In the genomic region with DNA sequence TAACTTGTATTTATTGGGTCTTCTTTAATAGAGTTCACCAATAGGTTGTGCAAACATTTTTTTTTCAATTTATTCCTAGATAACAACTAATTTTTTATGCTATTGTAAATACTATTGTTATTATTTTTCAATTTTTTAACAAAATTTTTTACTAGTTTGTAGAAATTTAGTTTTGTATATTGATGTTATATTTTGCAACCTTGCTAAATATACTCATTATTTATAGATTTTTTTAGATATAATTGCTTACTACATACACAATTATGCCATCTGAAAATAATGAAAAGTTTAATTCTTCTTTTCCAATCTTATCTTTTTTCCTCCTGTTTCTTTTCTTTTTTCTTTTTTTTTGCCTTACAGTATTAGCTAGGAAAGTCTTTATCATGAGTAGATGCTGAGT, we compare ENCODE assay signal across 17 cellular contexts.
DNase-seq lines count a peak whose midpoint lies in the region; FAIRE-seq and TF ChIP-seq lines count a peak whose summit lies in the region.
"Had no signal": no experiment of that assay in that cellular context is flagged by ENCODE, and none has a peak within 500 bp of the region (broad histone marks: within the 10 kb centered on the region; RNA-seq: fewer than 3 reads in every experiment).

No MANE protein-coding gene starts in this region.

- H3K27ac ChIP-seq in kidney (ENCODE audit: low read depth in 2 of 2, low read length in 2 of 2) (no peak overlapping the region), testis (no peak overlapping the region)

- no peak overlapping the region for H3K9ac ChIP-seq in kidney (ENCODE audit: low read length in 2 of 2)

- H3K9me3 ChIP-seq in kidney (ENCODE audit: control insufficient read depth in 1 of 2, low read length in 2 of 2) (no peaks in the 10 kb centered on the region), testis (no peaks in the 10 kb centered on the region)

- H3K27me3 ChIP-seq in H7 (ENCODE audit: control insufficient read depth, insufficient read depth, low read length), result no peaks in the 10 kb centered on the region
- H3K27me3 ChIP-seq in testis, result no peaks in the 10 kb centered on the region

- no peak for TF ChIP-seq POLR2A in testis (IDR thresholded peaks at IDR 0.05)

- TF ChIP-seq CTCF in kidney (IDR thresholded peaks at IDR 0.05; ENCODE audit: borderline replicate concordance, extremely low read depth, insufficient read depth) (no peak), testis (IDR thresholded peaks at IDR 0.05) (no peak)

- no peak overlapping the region for H3K4me3 ChIP-seq in kidney (ENCODE audit: low read length in 2 of 2)
- H3K4me3 ChIP-seq in H7 (ENCODE audit: insufficient read depth, low read depth, low read length), result no peak overlapping the region
- no peak overlapping the region for H3K4me3 ChIP-seq in testis

- peak; percentile 58 for FAIRE-seq in G401.6 (lab: Jason Lieb, UNC)
- FAIRE-seq in colon (lab: Jason Lieb, UNC), result peak; percentile 58
- peak; percentile 92 for FAIRE-seq in kidney (lab: Jason Lieb, UNC)
- FAIRE-seq: GM12892, H54 had no signal

- H3K4me1 ChIP-seq in kidney (ENCODE audit: control insufficient read depth in 1 of 2, insufficient read depth in 1 of 2, low read depth in 1 of 2, low read length in 2 of 2) (no peaks in the 10 kb centered on the region), testis (no peaks in the 10 kb centered on the region)

- intact Hi-C loops in kidney (cut with DNase I) (no loop called here), testis (cut with DNase I; ENCODE audit: low total_unique reads) (no loop called here)

- DNase-seq in kidney (no peak), NCI-H146 treated with DMSO at 0.1 percent for 48 hours (lab: John Stamatoyannopoulos, UW; ENCODE audit: unreplicated experiment) (no peak), H7 (no peak), testis (no peak), dermis blood vessel endothelial cell (no peak)
- DNase-seq: 8988T; C1 segment of cervical spinal cord; Calu3; CD4-positive, alpha-beta memory T cell; COR-L47; DMS53; DMS79 treated with DMSO at 0.1 percent for 48 hours; GOT3 had no signal

- H3K36me3 ChIP-seq in kidney (ENCODE audit: control insufficient read depth in 1 of 2, insufficient read depth in 2 of 2, low read length in 2 of 2) (no peaks in the 10 kb centered on the region), H7 (replicated peaks; ENCODE audit: control insufficient read depth, insufficient read depth, low read length) (no peaks in the 10 kb centered on the region), testis (ENCODE audit: low read depth, missing control alignments) (no peaks in the 10 kb centered on the region)
